In genomic region chr14:102900631-102901571, GRCh38 we compare ENCODE assay signal across 9 cellular contexts. TPM values are rescaled to one million over a fixed set of nuclear protein-coding genes. Genes with fewer than 3 reads are reported as not detected.
A peak's percentile ranks its signal among the peaks of the same experiment; 100 is the strongest.
DNase-seq lines count a peak whose midpoint lies in the region; ATAC-seq, FAIRE-seq and TF ChIP-seq lines count a peak whose summit lies in the region.
"Had no signal": no experiment of that assay in that cellular context is flagged by ENCODE, and none has a peak within 500 bp of the region (broad histone marks: within the 10 kb centered on the region; RNA-seq: fewer than 3 reads in every experiment).

No MANE protein-coding gene starts in this region.

- 90 to 92% methylated on average over 39 of the region's 39 CpGs for WGBS in pancreas, 2 donors

- ATAC-seq in activated T-cell treated with anti-CD3 and anti-CD28 coated beads, Interleukin-2, amount 50 U/mL, for 4 hours = peak; percentile 44 to 49
- ATAC-seq in HG02759 (IDR thresholded peaks at IDR 0.05; ENCODE audit: unreplicated experiment) = peak; percentile 68
- no peak for ATAC-seq in WTC11
- peak; percentile 52 for ATAC-seq in stimulated activated naive CD8-positive, alpha-beta T cell treated with anti-CD3 and anti-CD28 coated beads, Interleukin-15, amount 100 ng/mL, for 72 hours
- ATAC-seq in pancreas = no peak

- H3K4me1 ChIP-seq in pancreas = no peaks in the 10 kb centered on the region

- no peak overlapping the region for H3K4me3 ChIP-seq in pancreas

- intact Hi-C loops in pancreas (cut with DNase I) = no loop called here

- peak overlapping the region; percentile 39 for H3K4me3 Mint-ChIP-seq in activated T-cell treated with anti-CD3 and anti-CD28 coated beads, Interleukin-2, amount 50 U/mL, for 4 hours
- no peak overlapping the region for H3K4me3 Mint-ChIP-seq in WTC11
- H3K4me3 Mint-ChIP-seq in stimulated activated naive CD8-positive, alpha-beta T cell treated with anti-CD3 and anti-CD28 coated beads, Interleukin-15, amount 100 ng/mL, for 72 hours = peak overlapping the region in 1 of 2 donors; percentile 68
- H3K4me3 Mint-ChIP-seq in HFFc6 = no peak overlapping the region

- H3K36me3 ChIP-seq in pancreas = no peaks in the 10 kb centered on the region

- H3K36me3 Mint-ChIP-seq in activated T-cell treated with anti-CD3 and anti-CD28 coated beads, Interleukin-2, amount 50 U/mL, for 4 hours (ENCODE audit: insufficient read depth) = peaks cover 39% of the 10 kb centered on the region
- H3K36me3 Mint-ChIP-seq in WTC11 (peaks cover 9% of the 10 kb centered on the region), HFFc6 (ENCODE audit: low read depth) (peaks cover 9% of the 10 kb centered on the region)

- no peak for FAIRE-seq in pancreas (lab: Jason Lieb, UNC)

- peaks cover 21% of the 10 kb centered on the region for H3K4me1 Mint-ChIP-seq in activated T-cell treated with anti-CD3 and anti-CD28 coated beads, Interleukin-2, amount 50 U/mL, for 4 hours (ENCODE audit: low read depth)
- H3K4me1 Mint-ChIP-seq in WTC11 = no peaks in the 10 kb centered on the region
- peaks cover 50% of the 10 kb centered on the region for H3K4me1 Mint-ChIP-seq in stimulated activated naive CD8-positive, alpha-beta T cell treated with anti-CD3 and anti-CD28 coated beads, Interleukin-15, amount 100 ng/mL, for 72 hours
- no peaks in the 10 kb centered on the region for H3K4me1 Mint-ChIP-seq in HFFc6 (ENCODE audit: low read depth)

- H3K9me3 Mint-ChIP-seq in activated T-cell treated with anti-CD3 and anti-CD28 coated beads, Interleukin-2, amount 50 U/mL, for 4 hours = no peaks in the 10 kb centered on the region
- H3K9me3 Mint-ChIP-seq in WTC11 (peaks cover 9% of the 10 kb centered on the region), HFFc6 (no peaks in the 10 kb centered on the region)
- H3K9me3 Mint-ChIP-seq in stimulated activated naive CD8-positive, alpha-beta T cell treated with anti-CD3 and anti-CD28 coated beads, Interleukin-15, amount 100 ng/mL, for 72 hours = no peaks in the 10 kb centered on the region

- CTCF ChIA-PET in WTC11 (lab: Charles Lee) = interaction anchor here (0.6 kb wide), 1 partner anchor 213 kb away, joined by 3 read pairs; no protein-coding TSS in a partner anchor

- H3K27me3 Mint-ChIP-seq in activated T-cell treated with anti-CD3 and anti-CD28 coated beads, Interleukin-2, amount 50 U/mL, for 4 hours (ENCODE audit: low read depth) = no peaks in the 10 kb centered on the region
- H3K27me3 Mint-ChIP-seq in WTC11 (ENCODE audit: low read depth) = no peaks in the 10 kb centered on the region
- H3K27me3 Mint-ChIP-seq in stimulated activated naive CD8-positive, alpha-beta T cell treated with anti-CD3 and anti-CD28 coated beads, Interleukin-15, amount 100 ng/mL, for 72 hours = no peaks in the 10 kb centered on the region
- H3K27me3 Mint-ChIP-seq in HFFc6 (ENCODE audit: insufficient read depth) = no peaks in the 10 kb centered on the region; the same call in 1 of the 2 replicates

- peak overlapping the region; percentile 33 for H3K27ac Mint-ChIP-seq in WTC11
- peak overlapping the region; percentile 77 to 90 for H3K27ac Mint-ChIP-seq in stimulated activated naive CD8-positive, alpha-beta T cell treated with anti-CD3 and anti-CD28 coated beads, Interleukin-15, amount 100 ng/mL, for 72 hours
- H3K27ac Mint-ChIP-seq in HFFc6 = no peak overlapping the region

- H3K27me3 ChIP-seq in pancreas = no peaks in the 10 kb centered on the region

- DNase-seq in activated T-cell treated with anti-CD3 and anti-CD28 coated beads, Interleukin-2, amount 50 U/mL, for 4 hours = no peak
- DNase-seq in activated T-cell treated with anti-CD3 and anti-CD28 coated beads, Interleukin-2, amount 50 U/mL, for 1 hour = no peak
- DNase-seq in WTC11 (ENCODE audit: low spot score) = no peak
- no peak for DNase-seq in stimulated activated naive CD8-positive, alpha-beta T cell treated with anti-CD3 and anti-CD28 coated beads, Interleukin-15, amount 100 ng/mL, for 72 hours
- DNase-seq in OCI-M1 (lab: John Stamatoyannopoulos, UW) = no peak
- DNase-seq in pancreas = no peak
- no peak for DNase-seq in HFFc6
- DNase-seq: NCI-H1930 had no signal

- TF ChIP-seq CTCF in WTC11 (IDR thresholded peaks at IDR 0.05) (no peak), pancreas (IDR thresholded peaks at IDR 0.05) (no peak), HFFc6 (IDR thresholded peaks at IDR 0.05) (no peak)

- H3K9me3 ChIP-seq in pancreas = no peaks in the 10 kb centered on the region

- POLR2A ChIA-PET in WTC11 (lab: Charles Lee) = no interaction called here

- no peak overlapping the region for H3K27ac ChIP-seq in pancreas

TF ChIP-seq in WTC11, 78 proteins besides CTCF, POLR2A, EP300 and RAD21 (continues in another document):
- TF ChIP-seq, protein P1, sequence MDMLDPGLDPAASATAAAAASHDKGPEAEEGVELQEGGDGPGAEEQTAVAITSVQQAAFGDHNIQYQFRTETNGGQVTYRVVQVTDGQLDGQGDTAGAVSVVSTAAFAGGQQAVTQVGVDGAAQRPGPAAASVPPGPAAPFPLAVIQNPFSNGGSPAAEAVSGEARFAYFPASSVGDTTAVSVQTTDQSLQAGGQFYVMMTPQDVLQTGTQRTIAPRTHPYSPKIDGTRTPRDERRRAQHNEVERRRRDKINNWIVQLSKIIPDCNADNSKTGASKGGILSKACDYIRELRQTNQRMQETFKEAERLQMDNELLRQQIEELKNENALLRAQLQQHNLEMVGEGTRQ (CRISPR knock-in tag; IDR thresholded peaks at IDR 0.05) = no peak
- no peak for TF ChIP-seq NR2C2 (CRISPR knock-in tag; IDR thresholded peaks at IDR 0.05)
- no peak for TF ChIP-seq ATF1 (CRISPR knock-in tag; IDR thresholded peaks at IDR 0.05)
- TF ChIP-seq, protein P2, sequence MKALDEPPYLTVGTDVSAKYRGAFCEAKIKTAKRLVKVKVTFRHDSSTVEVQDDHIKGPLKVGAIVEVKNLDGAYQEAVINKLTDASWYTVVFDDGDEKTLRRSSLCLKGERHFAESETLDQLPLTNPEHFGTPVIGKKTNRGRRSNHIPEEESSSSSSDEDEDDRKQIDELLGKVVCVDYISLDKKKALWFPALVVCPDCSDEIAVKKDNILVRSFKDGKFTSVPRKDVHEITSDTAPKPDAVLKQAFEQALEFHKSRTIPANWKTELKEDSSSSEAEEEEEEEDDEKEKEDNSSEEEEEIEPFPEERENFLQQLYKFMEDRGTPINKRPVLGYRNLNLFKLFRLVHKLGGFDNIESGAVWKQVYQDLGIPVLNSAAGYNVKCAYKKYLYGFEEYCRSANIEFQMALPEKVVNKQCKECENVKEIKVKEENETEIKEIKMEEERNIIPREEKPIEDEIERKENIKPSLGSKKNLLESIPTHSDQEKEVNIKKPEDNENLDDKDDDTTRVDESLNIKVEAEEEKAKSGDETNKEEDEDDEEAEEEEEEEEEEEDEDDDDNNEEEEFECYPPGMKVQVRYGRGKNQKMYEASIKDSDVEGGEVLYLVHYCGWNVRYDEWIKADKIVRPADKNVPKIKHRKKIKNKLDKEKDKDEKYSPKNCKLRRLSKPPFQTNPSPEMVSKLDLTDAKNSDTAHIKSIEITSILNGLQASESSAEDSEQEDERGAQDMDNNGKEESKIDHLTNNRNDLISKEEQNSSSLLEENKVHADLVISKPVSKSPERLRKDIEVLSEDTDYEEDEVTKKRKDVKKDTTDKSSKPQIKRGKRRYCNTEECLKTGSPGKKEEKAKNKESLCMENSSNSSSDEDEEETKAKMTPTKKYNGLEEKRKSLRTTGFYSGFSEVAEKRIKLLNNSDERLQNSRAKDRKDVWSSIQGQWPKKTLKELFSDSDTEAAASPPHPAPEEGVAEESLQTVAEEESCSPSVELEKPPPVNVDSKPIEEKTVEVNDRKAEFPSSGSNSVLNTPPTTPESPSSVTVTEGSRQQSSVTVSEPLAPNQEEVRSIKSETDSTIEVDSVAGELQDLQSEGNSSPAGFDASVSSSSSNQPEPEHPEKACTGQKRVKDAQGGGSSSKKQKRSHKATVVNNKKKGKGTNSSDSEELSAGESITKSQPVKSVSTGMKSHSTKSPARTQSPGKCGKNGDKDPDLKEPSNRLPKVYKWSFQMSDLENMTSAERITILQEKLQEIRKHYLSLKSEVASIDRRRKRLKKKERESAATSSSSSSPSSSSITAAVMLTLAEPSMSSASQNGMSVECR (CRISPR knock-in tag; IDR thresholded peaks at IDR 0.05; ENCODE audit: borderline replicate concordance) = no peak
- TF ChIP-seq SP1 (CRISPR knock-in tag; conservative IDR thresholded peaks at IDR 0.05) = no peak
- TF ChIP-seq FOXK1 (CRISPR knock-in tag; IDR thresholded peaks at IDR 0.05) = no peak
- no peak for TF ChIP-seq HMGXB4 (CRISPR knock-in tag; IDR thresholded peaks at IDR 0.05)
- no peak for TF ChIP-seq TP53 (CRISPR knock-in tag; IDR thresholded peaks at IDR 0.05)

RNA-seq across cellular contexts. Expression of gene AMN, which starts 21.6 kb away (rescaled TPM):
- total RNA-seq in activated T-cell treated with anti-CD3 and anti-CD28 coated beads, Interleukin-2, amount 50 U/mL, for 4 hours = 1 to 10 TPM; 1.7 to 2.2 (median 2.0) TPM
- total RNA-seq in WTC11 (2021) (2.4 to 3.0 TPM (median 2.8 TPM) in 3 replicates), pancreas (1 to 10 TPM; 1.0 to 1.5 (median 1.5) TPM)
- polyA plus RNA-seq in pancreas = 1 to 10 TPM; 3.5 to 4.3 TPM
- total RNA-seq in HFFc6 (2021; fragmentation: NEBNext Ultra II Directional; extraction: Animal tissue kit (Norgen Biotek cat#: 25700)) = not detected

Comparison
In these comparisons a context has a peak if more than half of its experiments do, and no peak if none do; other contexts are left out.
1. ATAC-seq: peak in activated T-cell treated with anti-CD3 and anti-CD28 coated beads, Interleukin-2, amount 50 U/mL, for 4 hours (2 of 2), HG02759 (single experiment) and stimulated activated naive CD8-positive, alpha-beta T cell treated with anti-CD3 and anti-CD28 coated beads, Interleukin-15, amount 100 ng/mL, for 72 hours (single experiment); none in WTC11 (single experiment) and pancreas (0 of 4).